ENCODE assay signal across 20 cellular contexts in genomic region chr9:117927354-117927753, GRCh38.
DNase-seq lines count a peak whose midpoint lies in the region; ATAC-seq and TF ChIP-seq lines count a peak whose summit lies in the region.
"Had no signal": no experiment of that assay in that cellular context is flagged by ENCODE, and none has a peak within 500 bp of the region (broad histone marks: within the 10 kb centered on the region; RNA-seq: fewer than 3 reads in every experiment).

No MANE protein-coding gene starts in this region.

- H3K4me1 ChIP-seq in SK-N-SH (ENCODE audit: control insufficient read depth in 1 of 2, insufficient read depth in 2 of 2, low read depth in 1 of 2, low read length in 1 of 2) (no peaks in the 10 kb centered on the region), MM.1S (ENCODE audit: low read length) (0 out of 2 replicates have a peak, but pooled peaks cover 5% of the 10 kb centered on the region), subcutaneous abdominal adipose tissue (ENCODE audit: control insufficient read depth in 5 of 5, insufficient read depth in 5 of 5, low read length in 5 of 5) (peaks cover 0 to 25% (median 11%) of the 10 kb centered on the region in 5 donors)
- H3K4me1 ChIP-seq: foreskin keratinocyte, left ventricle myocardium inferior, psoas muscle had no signal

- TF ChIP-seq CTCF in SK-N-SH (IDR thresholded peaks at IDR 0.05) (no peak), MM.1S (IDR thresholded peaks at IDR 0.05; ENCODE audit: low read length) (peak; percentile 67)

- H3K9ac ChIP-seq in SK-N-SH (no peak overlapping the region), MM.1S (ENCODE audit: low read length) (no peak overlapping the region), subcutaneous abdominal adipose tissue (ENCODE audit: low read length in 5 of 5) (no peak overlapping the region)

- H3K4me2 ChIP-seq in SK-N-SH (no peak overlapping the region), MM.1S (ENCODE audit: low read depth, low read length) (no peak overlapping the region)

- H3K9me3 ChIP-seq in SK-N-SH, result no peaks in the 10 kb centered on the region
- H3K9me3 ChIP-seq in MM.1S (replicated peaks; ENCODE audit: insufficient read depth, low read length), result no peaks in the 10 kb centered on the region
- no peaks in the 10 kb centered on the region for H3K9me3 ChIP-seq in subcutaneous abdominal adipose tissue (ENCODE audit: control insufficient read depth in 5 of 5, low read length in 5 of 5)
- H3K9me3 ChIP-seq: left ventricle myocardium inferior, MG63, psoas muscle had no signal

- H3K27me3 ChIP-seq in SK-N-SH (ENCODE audit: insufficient read depth), result no peaks in the 10 kb centered on the region
- no peaks in the 10 kb centered on the region for H3K27me3 ChIP-seq in MM.1S (replicated peaks; ENCODE audit: insufficient read depth, low read length)
- no peaks in the 10 kb centered on the region for H3K27me3 ChIP-seq in subcutaneous abdominal adipose tissue (ENCODE audit: control insufficient read depth in 5 of 5, insufficient read depth in 4 of 5, low read length in 5 of 5)
- H3K27me3 ChIP-seq: foreskin keratinocyte, MG63 had no signal

- H3K27ac ChIP-seq in SK-N-SH (ENCODE audit: low read depth in 2 of 2, low read length in 1 of 2) (no peak overlapping the region), MM.1S (ENCODE audit: low read length) (no peak overlapping the region), subcutaneous abdominal adipose tissue (ENCODE audit: low read depth, low read length) (peak overlapping the region; percentile 56)
- H3K27ac ChIP-seq: foreskin keratinocyte, left ventricle myocardium inferior, psoas muscle, SK-N-MC had no signal

- CTCF ChIA-PET in SK-N-SH (lab: Yijun Ruan, JAX), result interaction anchor here (1.1 kb wide), 1 partner anchor 9 kb away, joined by 3 read pairs; no protein-coding TSS in a partner anchor

- no peaks in the 10 kb centered on the region for H4K20me1 ChIP-seq in SK-N-SH (ENCODE audit: insufficient read depth)
- no peaks in the 10 kb centered on the region for H4K20me1 ChIP-seq in MM.1S (ENCODE audit: insufficient read depth, low read length)

- TF ChIP-seq EP300 in SK-N-SH (IDR thresholded peaks at IDR 0.05; ENCODE audit: borderline replicate concordance in 1 of 2, low read depth in 1 of 2, low read length in 1 of 2), result no peak

- H3K79me2 ChIP-seq in SK-N-SH (ENCODE audit: insufficient read depth), result no peaks in the 10 kb centered on the region
- no peaks in the 10 kb centered on the region for H3K79me2 ChIP-seq in MM.1S (ENCODE audit: low read length)

- H3K4me3 ChIP-seq in SK-N-SH (ENCODE audit: low read depth in 2 of 2, low read length in 1 of 2) (no peak overlapping the region; a peak in 1 of 4 replicates), MM.1S (ENCODE audit: low read length) (no peak overlapping the region), subcutaneous abdominal adipose tissue (ENCODE audit: low read depth in 1 of 5, low read length in 5 of 5) (no peak overlapping the region)
- H3K4me3 ChIP-seq: left ventricle myocardium inferior, MG63, psoas muscle, SK-N-MC had no signal

- H3K9me2 ChIP-seq in SK-N-SH (no peaks in the 10 kb centered on the region), MM.1S (replicated peaks; ENCODE audit: insufficient read depth, low read length) (no peaks in the 10 kb centered on the region)

- DNase-seq in SK-N-SH, result peak; percentile 1
- peak; percentile 41 for DNase-seq in MM.1S
- DNase-seq in astrocyte of the hippocampus (ENCODE audit: low read depth, low spot score), result peak; percentile 9
- DNase-seq in UCSD-AML1 (lab: John Stamatoyannopoulos, UW; ENCODE audit: unreplicated experiment), result no peak
- no peak for DNase-seq in GF-D8 (lab: John Stamatoyannopoulos, UW)
- DNase-seq: activated CD8-positive, alpha-beta T cell treated with anti-CD3 and anti-CD28 coated beads for 36 hours; activated naive CD8-positive, alpha-beta T cell treated with anti-CD3 and anti-CD28 coated beads, Interleukin-2, amount 50 U/mL, for 24 hours; activated T-cell treated with anti-CD3 and anti-CD28 coated beads, Interleukin-2, amount 50 U/mL, for 72 hours; central memory CD4-positive, alpha-beta T cell; foreskin keratinocyte; GOT3; left ventricle myocardium inferior; MG63; naive thymus-derived CD4-positive, alpha-beta T cell; OCI-M1; psoas muscle had no signal

- H2AFZ ChIP-seq in SK-N-SH (ENCODE audit: low read depth) (no peak overlapping the region), MM.1S (ENCODE audit: low read length) (0 out of 2 replicates have a peak overlapping the region, but pooled peaks have one; percentile 10)

- H3F3A ChIP-seq in SK-N-SH (replicated peaks; ENCODE audit: insufficient read depth) (no peaks in the 10 kb centered on the region), MM.1S (ENCODE audit: insufficient read depth, low read length) (no peaks in the 10 kb centered on the region)

- peak; percentile 43 for TF ChIP-seq RAD21 in SK-N-SH (IDR thresholded peaks at IDR 0.05; ENCODE audit: low read length)

- H3K36me3 ChIP-seq in SK-N-SH (replicated peaks in 1 of 2; ENCODE audit: control insufficient read depth in 1 of 2, insufficient read depth in 2 of 2, low read length in 1 of 2) (no peaks in the 10 kb centered on the region), MM.1S (replicated peaks; ENCODE audit: insufficient read depth, low read length) (no peaks in the 10 kb centered on the region), subcutaneous abdominal adipose tissue (ENCODE audit: control insufficient read depth in 5 of 5, insufficient read depth in 5 of 5, low read length in 5 of 5) (no peaks in the 10 kb centered on the region)
- H3K36me3 ChIP-seq: left ventricle myocardium inferior, MG63 had no signal

- ATAC-seq in SK-N-SH treated with all-trans-retinoic acid at 6 μM for 48 hours (no peak), GM19395 (IDR thresholded peaks at IDR 0.05; ENCODE audit: unreplicated experiment) (no peak)
- ATAC-seq: activated CD8-positive, alpha-beta T cell treated with anti-CD3 and anti-CD28 coated beads for 36 hours; activated naive CD8-positive, alpha-beta T cell treated with anti-CD3 and anti-CD28 coated beads, Interleukin-2, amount 50 U/mL, for 24 hours; activated T-cell treated with anti-CD3 and anti-CD28 coated beads, Interleukin-2, amount 50 U/mL, for 72 hours; foreskin keratinocyte; naive thymus-derived CD4-positive, alpha-beta T cell; psoas muscle had no signal

- WGBS in SK-N-SH (ENCODE audit: low lambda C conversion rate), result 21% methylated on average over 3 of the region's 3 CpGs

- POLR2A ChIA-PET in SK-N-SH (lab: Yijun Ruan, JAX), result no interaction called here

TF ChIP-seq in SK-N-SH, 30 proteins besides CTCF, POLR2A, EP300 and RAD21:
- TF ChIP-seq TCF12 (IDR thresholded peaks at IDR 0.05) (no peak), POLR2AphosphoS5 (IDR thresholded peaks at IDR 0.05; ENCODE audit: low read depth, low read length) (no peak), EZH2phosphoT487 (IDR thresholded peaks at IDR 0.05; ENCODE audit: borderline replicate concordance, low read depth) (no peak), YY1 (IDR thresholded peaks at IDR 0.05; ENCODE audit: low read depth) (no peak)

TF ChIP-seq in SK-N-SH treated with all-trans-retinoic acid at 6 μM for 48 hours, 23 proteins besides CTCF, POLR2A, EP300 and RAD21 (continues in another document):
- TF ChIP-seq ZC3H10 (CRISPR knock-in tag; IDR thresholded peaks at IDR 0.05) (no peak), ESRRG (CRISPR knock-in tag; IDR thresholded peaks at IDR 0.05) (no peak), ZNF8 (CRISPR knock-in tag; IDR thresholded peaks at IDR 0.05) (no peak), SNAI2 (CRISPR knock-in tag; IDR thresholded peaks at IDR 0.05) (no peak), BACH2 (CRISPR knock-in tag; IDR thresholded peaks at IDR 0.05; ENCODE audit: borderline replicate concordance) (no peak), ARNTL (CRISPR knock-in tag; IDR thresholded peaks at IDR 0.05; ENCODE audit: borderline replicate concordance, low read depth) (no peak), ZFP30 (CRISPR knock-in tag; IDR thresholded peaks at IDR 0.05) (no peak)
- TF ChIP-seq, protein P1, sequence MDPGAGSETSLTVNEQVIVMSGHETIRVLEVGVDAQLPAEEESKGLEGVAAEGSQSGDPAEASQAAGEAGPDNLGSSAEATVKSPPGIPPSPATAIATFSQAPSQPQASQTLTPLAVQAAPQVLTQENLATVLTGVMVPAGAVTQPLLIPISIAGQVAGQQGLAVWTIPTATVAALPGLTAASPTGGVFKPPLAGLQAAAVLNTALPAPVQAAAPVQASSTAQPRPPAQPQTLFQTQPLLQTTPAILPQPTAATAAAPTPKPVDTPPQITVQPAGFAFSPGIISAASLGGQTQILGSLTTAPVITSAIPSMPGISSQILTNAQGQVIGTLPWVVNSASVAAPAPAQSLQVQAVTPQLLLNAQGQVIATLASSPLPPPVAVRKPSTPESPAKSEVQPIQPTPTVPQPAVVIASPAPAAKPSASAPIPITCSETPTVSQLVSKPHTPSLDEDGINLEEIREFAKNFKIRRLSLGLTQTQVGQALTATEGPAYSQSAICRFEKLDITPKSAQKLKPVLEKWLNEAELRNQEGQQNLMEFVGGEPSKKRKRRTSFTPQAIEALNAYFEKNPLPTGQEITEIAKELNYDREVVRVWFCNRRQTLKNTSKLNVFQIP (CRISPR knock-in tag; IDR thresholded peaks at IDR 0.05; ENCODE audit: borderline replicate concordance, low read depth), result no peak
- TF ChIP-seq, protein P2, sequence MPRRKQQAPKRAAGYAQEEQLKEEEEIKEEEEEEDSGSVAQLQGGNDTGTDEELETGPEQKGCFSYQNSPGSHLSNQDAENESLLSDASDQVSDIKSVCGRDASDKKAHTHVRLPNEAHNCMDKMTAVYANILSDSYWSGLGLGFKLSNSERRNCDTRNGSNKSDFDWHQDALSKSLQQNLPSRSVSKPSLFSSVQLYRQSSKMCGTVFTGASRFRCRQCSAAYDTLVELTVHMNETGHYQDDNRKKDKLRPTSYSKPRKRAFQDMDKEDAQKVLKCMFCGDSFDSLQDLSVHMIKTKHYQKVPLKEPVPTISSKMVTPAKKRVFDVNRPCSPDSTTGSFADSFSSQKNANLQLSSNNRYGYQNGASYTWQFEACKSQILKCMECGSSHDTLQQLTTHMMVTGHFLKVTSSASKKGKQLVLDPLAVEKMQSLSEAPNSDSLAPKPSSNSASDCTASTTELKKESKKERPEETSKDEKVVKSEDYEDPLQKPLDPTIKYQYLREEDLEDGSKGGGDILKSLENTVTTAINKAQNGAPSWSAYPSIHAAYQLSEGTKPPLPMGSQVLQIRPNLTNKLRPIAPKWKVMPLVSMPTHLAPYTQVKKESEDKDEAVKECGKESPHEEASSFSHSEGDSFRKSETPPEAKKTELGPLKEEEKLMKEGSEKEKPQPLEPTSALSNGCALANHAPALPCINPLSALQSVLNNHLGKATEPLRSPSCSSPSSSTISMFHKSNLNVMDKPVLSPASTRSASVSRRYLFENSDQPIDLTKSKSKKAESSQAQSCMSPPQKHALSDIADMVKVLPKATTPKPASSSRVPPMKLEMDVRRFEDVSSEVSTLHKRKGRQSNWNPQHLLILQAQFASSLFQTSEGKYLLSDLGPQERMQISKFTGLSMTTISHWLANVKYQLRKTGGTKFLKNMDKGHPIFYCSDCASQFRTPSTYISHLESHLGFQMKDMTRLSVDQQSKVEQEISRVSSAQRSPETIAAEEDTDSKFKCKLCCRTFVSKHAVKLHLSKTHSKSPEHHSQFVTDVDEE (CRISPR knock-in tag; IDR thresholded peaks at IDR 0.05), result no peak

Comparison
In these comparisons a context has a peak if more than half of its experiments do, and no peak if none do; other contexts are left out.
1. DNase-seq: peak in SK-N-SH (single experiment), MM.1S (single experiment) and astrocyte of the hippocampus (single experiment); none in UCSD-AML1 (single experiment) and GF-D8 (single experiment).